1 cellular context compared by ENCODE assay signal in genomic region chr4:88880001-88880400, GRCh38.
TF ChIP-seq lines count a peak whose summit lies in the region.

No MANE protein-coding gene starts in this region.

TF ChIP-seq in HEK293T, 16 proteins besides CTCF, POLR2A, EP300 and RAD21 (continued from another document):
- TF ChIP-seq CTBP1 (IDR thresholded peaks at IDR 0.05; ENCODE audit: borderline replicate concordance) (no peak), NFRKB (IDR thresholded peaks at IDR 0.05) (no peak), SUZ12 (IDR thresholded peaks at IDR 0.05) (no peak), LEF1 (IDR thresholded peaks at IDR 0.05; ENCODE audit: borderline replicate concordance) (no peak)
